ENCODE assay signal across 15 cellular contexts in genomic region chr3:128276577-128277183, GRCh38.
"Had no signal": no experiment of that assay in that cellular context is flagged by ENCODE, and none has a peak within 500 bp of the region (broad histone marks: within the 10 kb centered on the region; RNA-seq: fewer than 3 reads in every experiment).

No MANE protein-coding gene starts in this region.

- H3K4me3 ChIP-seq: esophagus squamous epithelium, ovary had no signal

- DNase-seq: activated CD8-positive, alpha-beta T cell treated with anti-CD3 and anti-CD28 coated beads, Interleukin-2, amount 10 ng/mL, durations not matched to agents 7 days and 5 days; activated naive CD4-positive, alpha-beta T cell treated with anti-CD3 and anti-CD28 coated beads, Interleukin-2, amount 10 ng/mL, durations not matched to agents 7 days and 5 days; dermis blood vessel endothelial cell; esophagus squamous epithelium; foreskin fibroblast; glutamatergic neuron; nephron progenitor cell; stimulated activated CD4-positive, alpha-beta T cell treated with anti-CD3 and anti-CD28 coated beads, Interleukin-4, amount 100 ng/mL, for 1 hour; stimulated activated CD8-positive, alpha-beta memory T cell treated with anti-CD3 and anti-CD28 coated beads, Interleukin-4, amount 100 ng/mL, for 48 hours; stimulated activated naive CD8-positive, alpha-beta T cell treated with anti-CD3 and anti-CD28 coated beads, Interleukin-15, Interleukin-2, amounts not matched to agents 100 U/mL and 50 U/mL, for 24 hours; T-cell; T1000 had no signal

- H3K4me1 Mint-ChIP-seq: activated naive CD4-positive, alpha-beta T cell treated with anti-CD3 and anti-CD28 coated beads, Interleukin-2, amount 10 ng/mL, durations not matched to agents 7 days and 5 days had no signal

- H3K9me3 ChIP-seq: esophagus squamous epithelium, ovary had no signal

- ATAC-seq: activated CD8-positive, alpha-beta T cell treated with anti-CD3 and anti-CD28 coated beads, Interleukin-2, amount 10 ng/mL, durations not matched to agents 7 days and 5 days; stimulated activated naive CD8-positive, alpha-beta T cell treated with anti-CD3 and anti-CD28 coated beads, Interleukin-15, Interleukin-2, amounts not matched to agents 100 U/mL and 50 U/mL, for 24 hours; T-cell had no signal

- H3K27ac ChIP-seq: esophagus squamous epithelium, ovary, VCaP had no signal

- H3K36me3 Mint-ChIP-seq: activated naive CD4-positive, alpha-beta T cell treated with anti-CD3 and anti-CD28 coated beads, Interleukin-2, amount 10 ng/mL, durations not matched to agents 7 days and 5 days had no signal

- H3K27me3 ChIP-seq: esophagus squamous epithelium, ovary had no signal

- H3K36me3 ChIP-seq: ovary had no signal

- H3K4me3 Mint-ChIP-seq: activated CD8-positive, alpha-beta T cell treated with anti-CD3 and anti-CD28 coated beads, Interleukin-2, amount 10 ng/mL, durations not matched to agents 7 days and 5 days; activated naive CD4-positive, alpha-beta T cell treated with anti-CD3 and anti-CD28 coated beads, Interleukin-2, amount 10 ng/mL, durations not matched to agents 7 days and 5 days; central memory CD8-positive, alpha-beta T cell; nephron progenitor cell; T-cell had no signal

- H3K9me3 Mint-ChIP-seq: activated naive CD4-positive, alpha-beta T cell treated with anti-CD3 and anti-CD28 coated beads, Interleukin-2, amount 10 ng/mL, durations not matched to agents 7 days and 5 days; central memory CD8-positive, alpha-beta T cell; nephron progenitor cell; T-cell had no signal

- H3K27ac Mint-ChIP-seq: activated CD8-positive, alpha-beta T cell treated with anti-CD3 and anti-CD28 coated beads, Interleukin-2, amount 10 ng/mL, durations not matched to agents 7 days and 5 days; activated naive CD4-positive, alpha-beta T cell treated with anti-CD3 and anti-CD28 coated beads, Interleukin-2, amount 10 ng/mL, durations not matched to agents 7 days and 5 days; nephron progenitor cell had no signal

- H3K27me3 Mint-ChIP-seq: activated naive CD4-positive, alpha-beta T cell treated with anti-CD3 and anti-CD28 coated beads, Interleukin-2, amount 10 ng/mL, durations not matched to agents 7 days and 5 days; central memory CD8-positive, alpha-beta T cell; T-cell had no signal
